3 cellular contexts compared by ENCODE assay signal in the genomic region with DNA sequence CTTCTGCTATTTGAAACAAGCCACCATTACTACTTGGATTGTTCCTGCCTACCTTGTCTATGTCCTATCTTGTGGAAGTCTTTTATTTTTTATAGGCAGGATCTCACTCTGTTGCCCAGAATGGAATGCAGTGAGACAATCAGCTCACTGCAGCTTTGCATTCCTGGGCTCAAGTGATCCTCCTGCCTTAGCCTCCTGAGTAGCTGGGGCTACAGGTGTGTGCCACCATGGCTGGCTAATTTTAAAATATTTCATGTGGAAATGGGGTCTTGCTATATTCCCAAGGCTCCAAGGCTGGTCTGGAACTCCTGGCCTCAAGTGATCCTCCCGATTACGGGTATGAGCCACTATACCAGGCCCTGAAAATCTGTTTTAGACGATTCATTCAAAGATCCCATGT.
TF ChIP-seq lines count a peak whose summit lies in the region.

No MANE protein-coding gene starts in this region.

TF ChIP-seq in SK-N-SH treated with all-trans-retinoic acid at 6 μM for 48 hours, 23 proteins besides CTCF, POLR2A, EP300 and RAD21:
- TF ChIP-seq TOX (CRISPR knock-in tag; IDR thresholded peaks at IDR 0.05; ENCODE audit: borderline replicate concordance) = no peak
- TF ChIP-seq, protein P1, sequence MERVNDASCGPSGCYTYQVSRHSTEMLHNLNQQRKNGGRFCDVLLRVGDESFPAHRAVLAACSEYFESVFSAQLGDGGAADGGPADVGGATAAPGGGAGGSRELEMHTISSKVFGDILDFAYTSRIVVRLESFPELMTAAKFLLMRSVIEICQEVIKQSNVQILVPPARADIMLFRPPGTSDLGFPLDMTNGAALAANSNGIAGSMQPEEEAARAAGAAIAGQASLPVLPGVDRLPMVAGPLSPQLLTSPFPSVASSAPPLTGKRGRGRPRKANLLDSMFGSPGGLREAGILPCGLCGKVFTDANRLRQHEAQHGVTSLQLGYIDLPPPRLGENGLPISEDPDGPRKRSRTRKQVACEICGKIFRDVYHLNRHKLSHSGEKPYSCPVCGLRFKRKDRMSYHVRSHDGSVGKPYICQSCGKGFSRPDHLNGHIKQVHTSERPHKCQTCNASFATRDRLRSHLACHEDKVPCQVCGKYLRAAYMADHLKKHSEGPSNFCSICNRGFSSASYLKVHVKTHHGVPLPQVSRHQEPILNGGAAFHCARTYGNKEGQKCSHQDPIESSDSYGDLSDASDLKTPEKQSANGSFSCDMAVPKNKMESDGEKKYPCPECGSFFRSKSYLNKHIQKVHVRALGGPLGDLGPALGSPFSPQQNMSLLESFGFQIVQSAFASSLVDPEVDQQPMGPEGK (CRISPR knock-in tag; IDR thresholded peaks at IDR 0.05; ENCODE audit: borderline replicate concordance) = no peak
- no peak for TF ChIP-seq ZNF565 (CRISPR knock-in tag; conservative IDR thresholded peaks at IDR 0.05; ENCODE audit: low read depth)

TF ChIP-seq in SK-N-SH, 30 proteins besides CTCF, POLR2A, EP300 and RAD21:
- TF ChIP-seq, protein P2, sequence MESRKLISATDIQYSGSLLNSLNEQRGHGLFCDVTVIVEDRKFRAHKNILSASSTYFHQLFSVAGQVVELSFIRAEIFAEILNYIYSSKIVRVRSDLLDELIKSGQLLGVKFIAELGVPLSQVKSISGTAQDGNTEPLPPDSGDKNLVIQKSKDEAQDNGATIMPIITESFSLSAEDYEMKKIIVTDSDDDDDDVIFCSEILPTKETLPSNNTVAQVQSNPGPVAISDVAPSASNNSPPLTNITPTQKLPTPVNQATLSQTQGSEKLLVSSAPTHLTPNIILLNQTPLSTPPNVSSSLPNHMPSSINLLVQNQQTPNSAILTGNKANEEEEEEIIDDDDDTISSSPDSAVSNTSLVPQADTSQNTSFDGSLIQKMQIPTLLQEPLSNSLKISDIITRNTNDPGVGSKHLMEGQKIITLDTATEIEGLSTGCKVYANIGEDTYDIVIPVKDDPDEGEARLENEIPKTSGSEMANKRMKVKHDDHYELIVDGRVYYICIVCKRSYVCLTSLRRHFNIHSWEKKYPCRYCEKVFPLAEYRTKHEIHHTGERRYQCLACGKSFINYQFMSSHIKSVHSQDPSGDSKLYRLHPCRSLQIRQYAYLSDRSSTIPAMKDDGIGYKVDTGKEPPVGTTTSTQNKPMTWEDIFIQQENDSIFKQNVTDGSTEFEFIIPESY (IDR thresholded peaks at IDR 0.05; ENCODE audit: borderline replicate concordance, low read depth) = no peak
- TF ChIP-seq FOXJ3 (CRISPR knock-in tag; IDR thresholded peaks at IDR 0.05) (no peak), RCOR1 (IDR thresholded peaks at IDR 0.05; ENCODE audit: low read length) (no peak), RFX5 (IDR thresholded peaks at IDR 0.05; ENCODE audit: low read length) (no peak), CHD2 (IDR thresholded peaks at IDR 0.05; ENCODE audit: low read length, partially characterized antibody) (no peak), EZH2phosphoT487 (IDR thresholded peaks at IDR 0.05; ENCODE audit: borderline replicate concordance, low read depth) (no peak), SIN3A (IDR thresholded peaks at IDR 0.05; ENCODE audit: borderline replicate concordance, low read depth, low read length) (no peak), JUND (IDR thresholded peaks at IDR 0.05) (no peak)
- TF ChIP-seq, protein P3, sequence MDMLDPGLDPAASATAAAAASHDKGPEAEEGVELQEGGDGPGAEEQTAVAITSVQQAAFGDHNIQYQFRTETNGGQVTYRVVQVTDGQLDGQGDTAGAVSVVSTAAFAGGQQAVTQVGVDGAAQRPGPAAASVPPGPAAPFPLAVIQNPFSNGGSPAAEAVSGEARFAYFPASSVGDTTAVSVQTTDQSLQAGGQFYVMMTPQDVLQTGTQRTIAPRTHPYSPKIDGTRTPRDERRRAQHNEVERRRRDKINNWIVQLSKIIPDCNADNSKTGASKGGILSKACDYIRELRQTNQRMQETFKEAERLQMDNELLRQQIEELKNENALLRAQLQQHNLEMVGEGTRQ (IDR thresholded peaks at IDR 0.05; ENCODE audit: borderline replicate concordance, low read depth, low read length) = no peak
- TF ChIP-seq, protein P4, sequence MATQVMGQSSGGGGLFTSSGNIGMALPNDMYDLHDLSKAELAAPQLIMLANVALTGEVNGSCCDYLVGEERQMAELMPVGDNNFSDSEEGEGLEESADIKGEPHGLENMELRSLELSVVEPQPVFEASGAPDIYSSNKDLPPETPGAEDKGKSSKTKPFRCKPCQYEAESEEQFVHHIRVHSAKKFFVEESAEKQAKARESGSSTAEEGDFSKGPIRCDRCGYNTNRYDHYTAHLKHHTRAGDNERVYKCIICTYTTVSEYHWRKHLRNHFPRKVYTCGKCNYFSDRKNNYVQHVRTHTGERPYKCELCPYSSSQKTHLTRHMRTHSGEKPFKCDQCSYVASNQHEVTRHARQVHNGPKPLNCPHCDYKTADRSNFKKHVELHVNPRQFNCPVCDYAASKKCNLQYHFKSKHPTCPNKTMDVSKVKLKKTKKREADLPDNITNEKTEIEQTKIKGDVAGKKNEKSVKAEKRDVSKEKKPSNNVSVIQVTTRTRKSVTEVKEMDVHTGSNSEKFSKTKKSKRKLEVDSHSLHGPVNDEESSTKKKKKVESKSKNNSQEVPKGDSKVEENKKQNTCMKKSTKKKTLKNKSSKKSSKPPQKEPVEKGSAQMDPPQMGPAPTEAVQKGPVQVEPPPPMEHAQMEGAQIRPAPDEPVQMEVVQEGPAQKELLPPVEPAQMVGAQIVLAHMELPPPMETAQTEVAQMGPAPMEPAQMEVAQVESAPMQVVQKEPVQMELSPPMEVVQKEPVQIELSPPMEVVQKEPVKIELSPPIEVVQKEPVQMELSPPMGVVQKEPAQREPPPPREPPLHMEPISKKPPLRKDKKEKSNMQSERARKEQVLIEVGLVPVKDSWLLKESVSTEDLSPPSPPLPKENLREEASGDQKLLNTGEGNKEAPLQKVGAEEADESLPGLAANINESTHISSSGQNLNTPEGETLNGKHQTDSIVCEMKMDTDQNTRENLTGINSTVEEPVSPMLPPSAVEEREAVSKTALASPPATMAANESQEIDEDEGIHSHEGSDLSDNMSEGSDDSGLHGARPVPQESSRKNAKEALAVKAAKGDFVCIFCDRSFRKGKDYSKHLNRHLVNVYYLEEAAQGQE (IDR thresholded peaks at IDR 0.05; ENCODE audit: low read depth, low read length) = no peak
- TF ChIP-seq, protein P5, sequence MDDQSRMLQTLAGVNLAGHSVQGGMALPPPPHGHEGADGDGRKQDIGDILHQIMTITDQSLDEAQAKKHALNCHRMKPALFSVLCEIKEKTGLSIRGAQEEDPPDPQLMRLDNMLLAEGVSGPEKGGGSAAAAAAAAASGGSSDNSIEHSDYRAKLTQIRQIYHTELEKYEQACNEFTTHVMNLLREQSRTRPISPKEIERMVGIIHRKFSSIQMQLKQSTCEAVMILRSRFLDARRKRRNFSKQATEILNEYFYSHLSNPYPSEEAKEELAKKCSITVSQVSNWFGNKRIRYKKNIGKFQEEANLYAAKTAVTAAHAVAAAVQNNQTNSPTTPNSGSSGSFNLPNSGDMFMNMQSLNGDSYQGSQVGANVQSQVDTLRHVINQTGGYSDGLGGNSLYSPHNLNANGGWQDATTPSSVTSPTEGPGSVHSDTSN (IDR thresholded peaks at IDR 0.05) = no peak

TF ChIP-seq in K562, 482 proteins besides CTCF, POLR2A, EP300 and RAD21:
- TF ChIP-seq ARNT (IDR thresholded peaks at IDR 0.05) (no peak), POLR2AphosphoS5 (IDR thresholded peaks at IDR 0.05; ENCODE audit: control insufficient read depth, insufficient read depth, low read depth, low read length) (peak; percentile 13; the same call in 1 of the 2 replicates), ZNF121 (CRISPR knock-in tag; conservative IDR thresholded peaks at IDR 0.05) (peak; percentile 42)
